In genomic region chr19:14059093-14059480, GRCh38 we compare ENCODE assay signal across 1 cellular context.
A peak's percentile ranks its signal among the peaks of the same experiment; 100 is the strongest.
TF ChIP-seq lines count a peak whose summit lies in the region.

No MANE protein-coding gene starts in this region.

TF ChIP-seq in HepG2, 621 proteins besides CTCF, POLR2A, EP300 and RAD21 (continued from another document):
- TF ChIP-seq, protein P1, sequence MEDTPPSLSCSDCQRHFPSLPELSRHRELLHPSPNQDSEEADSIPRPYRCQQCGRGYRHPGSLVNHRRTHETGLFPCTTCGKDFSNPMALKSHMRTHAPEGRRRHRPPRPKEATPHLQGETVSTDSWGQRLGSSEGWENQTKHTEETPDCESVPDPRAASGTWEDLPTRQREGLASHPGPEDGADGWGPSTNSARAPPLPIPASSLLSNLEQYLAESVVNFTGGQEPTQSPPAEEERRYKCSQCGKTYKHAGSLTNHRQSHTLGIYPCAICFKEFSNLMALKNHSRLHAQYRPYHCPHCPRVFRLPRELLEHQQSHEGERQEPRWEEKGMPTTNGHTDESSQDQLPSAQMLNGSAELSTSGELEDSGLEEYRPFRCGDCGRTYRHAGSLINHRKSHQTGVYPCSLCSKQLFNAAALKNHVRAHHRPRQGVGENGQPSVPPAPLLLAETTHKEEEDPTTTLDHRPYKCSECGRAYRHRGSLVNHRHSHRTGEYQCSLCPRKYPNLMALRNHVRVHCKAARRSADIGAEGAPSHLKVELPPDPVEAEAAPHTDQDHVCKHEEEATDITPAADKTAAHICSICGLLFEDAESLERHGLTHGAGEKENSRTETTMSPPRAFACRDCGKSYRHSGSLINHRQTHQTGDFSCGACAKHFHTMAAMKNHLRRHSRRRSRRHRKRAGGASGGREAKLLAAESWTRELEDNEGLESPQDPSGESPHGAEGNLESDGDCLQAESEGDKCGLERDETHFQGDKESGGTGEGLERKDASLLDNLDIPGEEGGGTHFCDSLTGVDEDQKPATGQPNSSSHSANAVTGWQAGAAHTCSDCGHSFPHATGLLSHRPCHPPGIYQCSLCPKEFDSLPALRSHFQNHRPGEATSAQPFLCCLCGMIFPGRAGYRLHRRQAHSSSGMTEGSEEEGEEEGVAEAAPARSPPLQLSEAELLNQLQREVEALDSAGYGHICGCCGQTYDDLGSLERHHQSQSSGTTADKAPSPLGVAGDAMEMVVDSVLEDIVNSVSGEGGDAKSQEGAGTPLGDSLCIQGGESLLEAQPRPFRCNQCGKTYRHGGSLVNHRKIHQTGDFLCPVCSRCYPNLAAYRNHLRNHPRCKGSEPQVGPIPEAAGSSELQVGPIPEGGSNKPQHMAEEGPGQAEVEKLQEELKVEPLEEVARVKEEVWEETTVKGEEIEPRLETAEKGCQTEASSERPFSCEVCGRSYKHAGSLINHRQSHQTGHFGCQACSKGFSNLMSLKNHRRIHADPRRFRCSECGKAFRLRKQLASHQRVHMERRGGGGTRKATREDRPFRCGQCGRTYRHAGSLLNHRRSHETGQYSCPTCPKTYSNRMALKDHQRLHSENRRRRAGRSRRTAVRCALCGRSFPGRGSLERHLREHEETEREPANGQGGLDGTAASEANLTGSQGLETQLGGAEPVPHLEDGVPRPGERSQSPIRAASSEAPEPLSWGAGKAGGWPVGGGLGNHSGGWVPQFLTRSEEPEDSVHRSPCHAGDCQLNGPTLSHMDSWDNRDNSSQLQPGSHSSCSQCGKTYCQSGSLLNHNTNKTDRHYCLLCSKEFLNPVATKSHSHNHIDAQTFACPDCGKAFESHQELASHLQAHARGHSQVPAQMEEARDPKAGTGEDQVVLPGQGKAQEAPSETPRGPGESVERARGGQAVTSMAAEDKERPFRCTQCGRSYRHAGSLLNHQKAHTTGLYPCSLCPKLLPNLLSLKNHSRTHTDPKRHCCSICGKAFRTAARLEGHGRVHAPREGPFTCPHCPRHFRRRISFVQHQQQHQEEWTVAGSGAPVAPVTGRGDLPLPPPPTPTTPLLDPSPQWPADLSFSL (CRISPR knock-in tag; IDR thresholded peaks at IDR 0.05) = no peak
- TF ChIP-seq HNRNPLL (IDR thresholded peaks at IDR 0.05; ENCODE audit: low read depth, low read length, poor library complexity, severe bottlenecking) (no peak), SP4 (CRISPR knock-in tag; IDR thresholded peaks at IDR 0.05) (no peak), TFDP2 (CRISPR knock-in tag; IDR thresholded peaks at IDR 0.05) (no peak), ZNF546 (CRISPR knock-in tag; conservative IDR thresholded peaks at IDR 0.05) (no peak), ZNF556 (CRISPR knock-in tag; IDR thresholded peaks at IDR 0.05; ENCODE audit: borderline replicate concordance) (0 out of 2 replicates have a peak, but pooled peaks have one; percentile 21), SIX1 (CRISPR knock-in tag; IDR thresholded peaks at IDR 0.05; ENCODE audit: borderline replicate concordance) (no peak), ZFP36L2 (CRISPR knock-in tag; IDR thresholded peaks at IDR 0.05) (no peak), CHD4 (IDR thresholded peaks at IDR 0.05; ENCODE audit: borderline replicate concordance, low read length) (peak; percentile 88; the same call in 1 of the 2 replicates), NBN (conservative IDR thresholded peaks at IDR 0.05) (no peak), ZNF281 (CRISPR knock-in tag; IDR thresholded peaks at IDR 0.05; ENCODE audit: borderline replicate concordance) (no peak), ZNF460 (CRISPR knock-in tag; IDR thresholded peaks at IDR 0.05; ENCODE audit: borderline replicate concordance) (no peak), MED1 (CRISPR knock-in tag; IDR thresholded peaks at IDR 0.05) (no peak), CERS6 (CRISPR knock-in tag; IDR thresholded peaks at IDR 0.05) (no peak), ONECUT2 (CRISPR knock-in tag; IDR thresholded peaks at IDR 0.05) (no peak), ZNF350 (CRISPR knock-in tag; IDR thresholded peaks at IDR 0.05; ENCODE audit: borderline replicate concordance, low read depth) (no peak), SMYD3 (CRISPR knock-in tag; IDR thresholded peaks at IDR 0.05) (no peak), TAF15 (IDR thresholded peaks at IDR 0.05; ENCODE audit: low read depth, low read length, poor library complexity, severe bottlenecking) (no peak), ZNF572 (CRISPR knock-in tag; IDR thresholded peaks at IDR 0.05) (no peak), REXO4 (CRISPR knock-in tag; IDR thresholded peaks at IDR 0.05; ENCODE audit: borderline replicate concordance) (no peak), ZNF496 (CRISPR knock-in tag; IDR thresholded peaks at IDR 0.05; ENCODE audit: insufficient replicate concordance) (no peak), GABPA (IDR thresholded peaks at IDR 0.05; ENCODE audit: low read depth, low read length) (no peak), GABPA (CRISPR knock-in tag; IDR thresholded peaks at IDR 0.05; ENCODE audit: low read depth) (no peak), ZFP91 (CRISPR knock-in tag; IDR thresholded peaks at IDR 0.05; ENCODE audit: borderline replicate concordance) (no peak), GTF2F1 (IDR thresholded peaks at IDR 0.05; ENCODE audit: low read length) (no peak), DMAP1 (CRISPR knock-in tag; IDR thresholded peaks at IDR 0.05) (no peak), ZBTB7A (CRISPR knock-in tag; IDR thresholded peaks at IDR 0.05) (peak; percentile 71; the same call in 1 of the 2 replicates), TBX3 (IDR thresholded peaks at IDR 0.05; ENCODE audit: borderline replicate concordance) (no peak), ZNF558 (CRISPR knock-in tag; IDR thresholded peaks at IDR 0.05; ENCODE audit: borderline replicate concordance) (no peak), ZNF740 (CRISPR knock-in tag; IDR thresholded peaks at IDR 0.05) (peak; percentile 2; the same call in 1 of the 2 replicates), ZKSCAN5 (CRISPR knock-in tag; IDR thresholded peaks at IDR 0.05) (no peak), ZBTB7B (CRISPR knock-in tag; IDR thresholded peaks at IDR 0.05) (peak; percentile 60; the same call in 1 of the 2 replicates)
- TF ChIP-seq, protein P2, sequence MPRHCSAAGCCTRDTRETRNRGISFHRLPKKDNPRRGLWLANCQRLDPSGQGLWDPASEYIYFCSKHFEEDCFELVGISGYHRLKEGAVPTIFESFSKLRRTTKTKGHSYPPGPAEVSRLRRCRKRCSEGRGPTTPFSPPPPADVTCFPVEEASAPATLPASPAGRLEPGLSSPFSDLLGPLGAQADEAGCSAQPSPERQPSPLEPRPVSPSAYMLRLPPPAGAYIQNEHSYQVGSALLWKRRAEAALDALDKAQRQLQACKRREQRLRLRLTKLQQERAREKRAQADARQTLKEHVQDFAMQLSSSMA (CRISPR knock-in tag; IDR thresholded peaks at IDR 0.05) = no peak
- TF ChIP-seq, protein P3, sequence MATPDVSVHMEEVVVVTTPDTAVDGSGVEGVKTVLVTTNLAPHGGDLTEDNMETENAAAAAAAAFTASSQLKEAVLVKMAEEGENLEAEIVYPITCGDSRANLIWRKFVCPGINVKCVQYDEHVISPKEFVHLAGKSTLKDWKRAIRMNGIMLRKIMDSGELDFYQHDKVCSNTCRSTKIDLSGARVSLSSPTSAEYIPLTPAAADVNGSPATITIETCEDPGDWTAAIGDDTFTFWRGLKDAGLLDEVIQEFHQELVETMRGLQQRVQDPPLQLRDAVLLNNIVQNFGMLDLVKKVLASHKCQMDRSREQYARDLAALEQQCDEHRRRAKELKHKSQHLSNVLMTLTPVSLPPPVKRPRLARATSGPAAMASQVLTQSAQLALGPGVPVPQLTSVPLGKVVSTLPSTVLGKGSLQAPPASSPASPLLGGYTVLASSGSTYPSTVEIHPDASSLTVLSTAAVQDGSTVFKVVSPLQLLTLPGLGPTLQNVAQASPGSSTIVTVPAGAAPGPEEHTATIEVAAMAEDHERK (CRISPR knock-in tag; IDR thresholded peaks at IDR 0.05; ENCODE audit: low read depth) = no peak
- TF ChIP-seq, protein P4, sequence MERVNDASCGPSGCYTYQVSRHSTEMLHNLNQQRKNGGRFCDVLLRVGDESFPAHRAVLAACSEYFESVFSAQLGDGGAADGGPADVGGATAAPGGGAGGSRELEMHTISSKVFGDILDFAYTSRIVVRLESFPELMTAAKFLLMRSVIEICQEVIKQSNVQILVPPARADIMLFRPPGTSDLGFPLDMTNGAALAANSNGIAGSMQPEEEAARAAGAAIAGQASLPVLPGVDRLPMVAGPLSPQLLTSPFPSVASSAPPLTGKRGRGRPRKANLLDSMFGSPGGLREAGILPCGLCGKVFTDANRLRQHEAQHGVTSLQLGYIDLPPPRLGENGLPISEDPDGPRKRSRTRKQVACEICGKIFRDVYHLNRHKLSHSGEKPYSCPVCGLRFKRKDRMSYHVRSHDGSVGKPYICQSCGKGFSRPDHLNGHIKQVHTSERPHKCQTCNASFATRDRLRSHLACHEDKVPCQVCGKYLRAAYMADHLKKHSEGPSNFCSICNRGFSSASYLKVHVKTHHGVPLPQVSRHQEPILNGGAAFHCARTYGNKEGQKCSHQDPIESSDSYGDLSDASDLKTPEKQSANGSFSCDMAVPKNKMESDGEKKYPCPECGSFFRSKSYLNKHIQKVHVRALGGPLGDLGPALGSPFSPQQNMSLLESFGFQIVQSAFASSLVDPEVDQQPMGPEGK (CRISPR knock-in tag; IDR thresholded peaks at IDR 0.05) = peak; percentile 46; the same call in 1 of the 2 replicates
- TF ChIP-seq, protein P5, sequence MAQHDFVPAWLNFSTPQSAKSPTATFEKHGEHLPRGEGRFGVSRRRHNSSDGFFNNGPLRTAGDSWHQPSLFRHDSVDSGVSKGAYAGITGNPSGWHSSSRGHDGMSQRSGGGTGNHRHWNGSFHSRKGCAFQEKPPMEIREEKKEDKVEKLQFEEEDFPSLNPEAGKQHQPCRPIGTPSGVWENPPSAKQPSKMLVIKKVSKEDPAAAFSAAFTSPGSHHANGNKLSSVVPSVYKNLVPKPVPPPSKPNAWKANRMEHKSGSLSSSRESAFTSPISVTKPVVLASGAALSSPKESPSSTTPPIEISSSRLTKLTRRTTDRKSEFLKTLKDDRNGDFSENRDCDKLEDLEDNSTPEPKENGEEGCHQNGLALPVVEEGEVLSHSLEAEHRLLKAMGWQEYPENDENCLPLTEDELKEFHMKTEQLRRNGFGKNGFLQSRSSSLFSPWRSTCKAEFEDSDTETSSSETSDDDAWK (CRISPR knock-in tag; IDR thresholded peaks at IDR 0.05) = no peak
- TF ChIP-seq, protein P6, sequence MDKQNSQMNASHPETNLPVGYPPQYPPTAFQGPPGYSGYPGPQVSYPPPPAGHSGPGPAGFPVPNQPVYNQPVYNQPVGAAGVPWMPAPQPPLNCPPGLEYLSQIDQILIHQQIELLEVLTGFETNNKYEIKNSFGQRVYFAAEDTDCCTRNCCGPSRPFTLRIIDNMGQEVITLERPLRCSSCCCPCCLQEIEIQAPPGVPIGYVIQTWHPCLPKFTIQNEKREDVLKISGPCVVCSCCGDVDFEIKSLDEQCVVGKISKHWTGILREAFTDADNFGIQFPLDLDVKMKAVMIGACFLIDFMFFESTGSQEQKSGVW (CRISPR knock-in tag; IDR thresholded peaks at IDR 0.05; ENCODE audit: borderline replicate concordance) = no peak
